ENCODE assay signal across 25 cellular contexts in the genomic region with DNA sequence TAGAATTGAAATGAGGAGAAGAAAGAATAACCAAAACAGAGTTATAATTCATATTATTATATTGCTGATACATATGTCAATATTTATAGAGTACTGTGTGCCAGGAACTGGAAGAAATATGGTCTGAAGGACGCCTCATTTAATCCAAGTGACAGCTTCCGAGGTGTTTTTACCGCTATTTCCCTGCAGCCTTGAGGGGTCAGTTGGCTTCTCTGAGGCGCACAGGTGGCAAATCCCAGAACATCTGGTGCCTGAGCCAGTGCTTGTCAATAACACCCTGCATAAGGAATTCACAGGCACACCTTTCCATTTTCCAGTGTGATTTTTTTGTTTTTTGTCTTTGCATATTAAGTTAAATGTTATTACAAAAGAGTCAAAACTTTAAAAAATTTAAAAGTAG.
"Had no signal": no experiment of that assay in that cellular context is flagged by ENCODE, and none has a peak within 500 bp of the region (broad histone marks: within the 10 kb centered on the region; RNA-seq: fewer than 3 reads in every experiment).

No MANE protein-coding gene starts in this region.

- H3K36me3 ChIP-seq: adrenal gland had no signal

- H3K4me3 ChIP-seq: adrenal gland, SK-N-MC had no signal

- ATAC-seq: Panc1, Right ventricle myocardium inferior, T-cell had no signal

- H3K27ac ChIP-seq: adrenal gland had no signal

- H3K9me3 ChIP-seq: adrenal gland had no signal

- H3K27me3 ChIP-seq: adrenal gland had no signal

- DNase-seq: activated B cell treated with CpG ODN at 0.5 μM for 24 hours; activated CD4-positive, alpha-beta T cell treated with anti-CD3 and anti-CD28 coated beads for 1 hour; activated CD4-positive, alpha-beta T cell treated with anti-CD3 and anti-CD28 coated beads, Interleukin-2, amount 10 ng/mL, durations not matched to agents 24 days and 14 days; activated CD4-positive, alpha-beta T cell treated with anti-CD3 and anti-CD28 coated beads, Interleukin-2, amount 50 U/mL, for 48 hours; activated gamma-delta T cell treated with Interleukin-2 at 50 U/mL for 16 hours; activated naive CD4-positive, alpha-beta T cell treated with anti-CD3 and anti-CD28 coated beads, Interleukin-2, amount 10 ng/mL, durations not matched to agents 7 days and 5 days; activated naive CD8-positive, alpha-beta T cell treated with anti-CD3 and anti-CD28 coated beads, Interleukin-2, amount 10 ng/mL, durations not matched to agents 7 days and 5 days; activated T-cell treated with anti-CD3 and anti-CD28 coated beads for 4 hours; anterior cingulate cortex; central memory CD4-positive, alpha-beta T cell; KG1; NCI-H1092; NCI-H1930; NCI-H345; NCI-H510A; NK-92 treated with Interleukin-12 subunit alpha and Interleukin-12 subunit beta, amount 100 ng/mL, for 24 hours; OCI-M1; RPMI8226; T-cell; T-helper 2 cell; T1000 had no signal
